ENCODE assay signal across 10 cellular contexts in the genomic region with DNA sequence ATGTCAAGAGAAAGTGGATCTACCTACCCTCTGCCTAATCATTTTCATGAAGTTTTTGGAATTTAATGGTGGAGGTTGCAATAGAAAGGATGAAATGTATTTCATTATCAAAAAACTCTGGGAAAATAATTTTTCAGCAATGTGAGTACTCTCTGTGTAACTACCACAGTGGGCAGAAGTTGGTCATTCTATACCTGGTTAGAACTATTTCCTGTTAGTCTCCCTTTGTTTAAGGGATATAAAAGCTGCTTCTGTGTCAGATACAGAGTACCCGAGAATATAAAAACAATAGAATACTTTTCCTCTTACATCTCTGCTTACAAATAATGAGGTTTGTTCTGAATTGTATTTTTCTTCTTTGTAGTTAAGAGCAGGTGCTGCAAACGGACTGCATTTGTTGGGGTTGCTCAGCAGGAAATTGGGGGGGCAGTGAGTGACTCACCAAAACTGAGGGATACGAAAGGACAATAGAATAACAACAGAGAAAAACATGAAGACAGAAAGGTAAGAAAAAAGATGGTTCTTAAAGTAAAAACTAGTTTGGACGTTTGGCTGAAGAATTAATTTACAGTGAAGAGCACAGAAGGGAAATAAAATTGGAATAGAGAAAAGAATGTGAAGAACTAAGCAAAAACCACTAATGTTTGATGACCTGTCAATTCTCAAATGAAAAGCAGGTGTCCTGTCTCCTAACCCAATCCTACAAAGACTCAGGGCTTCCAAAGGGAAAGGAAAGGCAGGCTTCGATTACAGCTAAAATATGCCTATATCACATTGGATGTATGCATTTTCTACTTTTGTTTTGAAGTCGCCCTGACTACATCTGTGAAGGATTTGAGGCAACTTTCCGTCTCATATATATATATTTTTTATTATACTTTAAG.
DNase-seq lines count a peak whose midpoint lies in the region; ATAC-seq, FAIRE-seq and TF ChIP-seq lines count a peak whose summit lies in the region.
"Had no signal": no experiment of that assay in that cellular context is flagged by ENCODE, and none has a peak within 500 bp of the region (broad histone marks: within the 10 kb centered on the region; RNA-seq: fewer than 3 reads in every experiment).

No MANE protein-coding gene starts in this region.

- no peak overlapping the region for H2AFZ ChIP-seq in IMR-90 (replicated peaks; ENCODE audit: low read length, poor library complexity)
- H2AFZ ChIP-seq in K562 (ENCODE audit: low read depth, low read length): peak overlapping the region; percentile 51; the same call in 1 of the 2 replicates
- H2AFZ ChIP-seq in OCI-LY7 (ENCODE audit: low read length): no peak overlapping the region

- H3K27ac ChIP-seq in IMR-90 (ENCODE audit: insufficient read depth, low read length) (no peak overlapping the region), K562 (ENCODE audit: extremely low read depth, low read depth, low read length) (no peak overlapping the region), OCI-LY7 (ENCODE audit: low read depth, low read length, poor library complexity, severe bottlenecking) (no peak overlapping the region)

- 21% methylated on average over 2 of the region's 7 CpGs; no CpG with 5 or more reads in 1 of the 2 experiments for WGBS in IMR-90 (ENCODE audit: extremely low coverage in 2 of 2, insufficient read length in 1 of 2), 2 experiments
- 12% methylated on average over 7 of the region's 7 CpGs for WGBS in K562 (ENCODE audit: insufficient coverage, low coverage, missing lambda C conversion rate)

- TF ChIP-seq EP300 in K562 (IDR thresholded peaks at IDR 0.05; ENCODE audit: low read length): no peak

- H4K91ac ChIP-seq in IMR-90 (ENCODE audit: insufficient read depth, low read depth, low read length): peak overlapping the region; percentile 66; the same call in 1 of the 2 replicates

- H3K4me3 ChIP-seq in IMR-90 (ENCODE audit: insufficient read depth, low read depth, low read length): no peak overlapping the region
- no peak overlapping the region for H3K4me3 ChIP-seq in K562
- H3K4me3 ChIP-seq in OCI-LY7 (ENCODE audit: low read depth, low read length, poor library complexity, severe bottlenecking): no peak overlapping the region

- TF ChIP-seq RAD21 in IMR-90 (IDR thresholded peaks at IDR 0.05; ENCODE audit: low read length) (no peak), K562 (CRISPR knock-in tag; conservative IDR thresholded peaks at IDR 0.05 in 1 of 2, IDR thresholded peaks at IDR 0.05 in 1 of 2) (no peak)

- peak overlapping the region; percentile 18; the same call in 1 of the 2 replicates for H3K4ac ChIP-seq in IMR-90 (ENCODE audit: low read depth, low read length)

- intact Hi-C loops in IMR-90 (cut with micrococcal nuclease) (no loop called here), K562 (cut with micrococcal nuclease) (no loop called here), cardiac septum (cut with DNase I) (no loop called here), OCI-LY7 (cut with micrococcal nuclease; ENCODE audit: unreplicated experiment) (no loop called here)

- H2AK9ac ChIP-seq in IMR-90 (replicated peaks; ENCODE audit: low read depth, low read length, poor library complexity): no peak overlapping the region

- H4K5ac ChIP-seq in IMR-90 (ENCODE audit: low read depth, low read length): no peak overlapping the region

- in situ Hi-C loops in IMR-90 (cut with MboI; ENCODE audit: low sequenced_read_pairs) (no loop called here), K562 (cut with MboI) (no loop called here), G401 (cut with HindIII; ENCODE audit: low sequenced_read_pairs) (no loop called here)

- H2AK5ac ChIP-seq in IMR-90 (ENCODE audit: low read depth, low read length): peak overlapping the region; percentile 82

- H3K23ac ChIP-seq in IMR-90 (ENCODE audit: low read depth, low read length): no peak overlapping the region

- peak overlapping the region; percentile 55; the same call in 1 of the 2 replicates for H3K14ac ChIP-seq in IMR-90 (replicated peaks; ENCODE audit: low read depth, low read length)

- H4K20me1 ChIP-seq in IMR-90 (ENCODE audit: insufficient read depth, low read length) (no peaks in the 10 kb centered on the region), K562 (replicated peaks; ENCODE audit: control insufficient read depth, insufficient read depth, low read length) (no peaks in the 10 kb centered on the region), OCI-LY7 (ENCODE audit: insufficient read depth, low read length) (no peaks in the 10 kb centered on the region)

- H3K18ac ChIP-seq in IMR-90 (ENCODE audit: low read depth, low read length): 0 out of 2 replicates have a peak overlapping the region, but pooled peaks have one; percentile 27

- no peak for TF ChIP-seq CTCF in IMR-90 (conservative IDR thresholded peaks at IDR 0.05; ENCODE audit: low read depth, low read length)
- no peak for TF ChIP-seq CTCF in K562 (IDR thresholded peaks at IDR 0.05 in 2 of 3, conservative IDR thresholded peaks at IDR 0.05 in 1 of 3; ENCODE audit: insufficient read depth in 2 of 3, low read depth in 1 of 3, low read length in 3 of 3)
- TF ChIP-seq CTCF in OCI-LY7 (conservative IDR thresholded peaks at IDR 0.05; ENCODE audit: low read length): no peak

- H3K27me3 ChIP-seq in IMR-90 (ENCODE audit: control insufficient read depth, insufficient read depth, low read length): no peaks in the 10 kb centered on the region
- no peaks in the 10 kb centered on the region for H3K27me3 ChIP-seq in K562 (ENCODE audit: control insufficient read depth in 2 of 2, insufficient read depth in 2 of 2, low read length in 2 of 2)

- peak overlapping the region; percentile 50 for H2BK120ac ChIP-seq in IMR-90 (ENCODE audit: low read depth, low read length)

- H3K9me1 ChIP-seq in IMR-90 (ENCODE audit: insufficient read depth, low read length) (peaks cover 5% of the 10 kb centered on the region), K562 (ENCODE audit: control insufficient read depth, insufficient read depth, low read length) (no peaks in the 10 kb centered on the region)

- H3K79me2 ChIP-seq in K562 (ENCODE audit: control insufficient read depth, insufficient read depth, low read length): no peaks in the 10 kb centered on the region
- no peaks in the 10 kb centered on the region for H3K79me2 ChIP-seq in OCI-LY7 (ENCODE audit: insufficient read depth, low read depth, low read length)

- H3K4me1 ChIP-seq in IMR-90 (ENCODE audit: control insufficient read depth, insufficient read depth, low read length): peaks cover 11% of the 10 kb centered on the region
- no peaks in the 10 kb centered on the region for H3K4me1 ChIP-seq in K562 (replicated peaks in 1 of 2; ENCODE audit: control insufficient read depth in 2 of 2, insufficient read depth in 2 of 2, low read length in 2 of 2)
- no peaks in the 10 kb centered on the region for H3K4me1 ChIP-seq in OCI-LY7 (ENCODE audit: insufficient read depth, low read length, poor library complexity, severe bottlenecking)

- CTCF ChIA-PET in IMR-90 (lab: Yijun Ruan, JAX): no interaction called here
- CTCF ChIA-PET in K562 (lab: Yijun Ruan, JAX; ENCODE audit: low intra/inter-chr PET ratio): no interaction called here
- CTCF ChIA-PET in OCI-LY7 (lab: Charles Lee; ENCODE audit: unreplicated experiment): no interaction called here

- DNase-seq in AG20443 (ENCODE audit: low spot score): peak; percentile 36
- DNase-seq in IMR-90: peak; percentile 44
- peak in 1 of 4 experiments; percentile 12 for DNase-seq in K562 (ENCODE audit: extremely low read depth in 1 of 4, low spot score in 3 of 4)
- peak; percentile 22 for DNase-seq in kidney glomerular epithelial cell (lab: John Stamatoyannopoulos, UW)
- no peak for DNase-seq in G401 (ENCODE audit: low spot score)
- DNase-seq in cardiac septum (ENCODE audit: low spot score): no peak
- DNase-seq in OCI-LY7 (ENCODE audit: low spot score): no peak
- DNase-seq: erythroblast had no signal

- POLR2A ChIA-PET in IMR-90 (lab: Charles Lee; ENCODE audit: unreplicated experiment) (no interaction called here), K562 (lab: Yijun Ruan, JAX) (interaction anchor here (0.7 kb wide), 1 partner anchor 50 kb away, joined by 3 read pairs; no protein-coding TSS in a partner anchor), OCI-LY7 (lab: Charles Lee) (no interaction called here)

- H2BK15ac ChIP-seq in IMR-90 (ENCODE audit: low read depth, low read length): peak overlapping the region; percentile 85; the same call in 2 of the 3 replicates

- FAIRE-seq in K562 (lab: Jason Lieb, UNC): no peak

- H3K36me3 ChIP-seq in IMR-90 (ENCODE audit: control insufficient read depth, insufficient read depth, low read length) (no peaks in the 10 kb centered on the region), K562 (ENCODE audit: control insufficient read depth, insufficient read depth, low read length) (no peaks in the 10 kb centered on the region), OCI-LY7 (ENCODE audit: insufficient read depth, low read length) (no peaks in the 10 kb centered on the region)

- dilution Hi-C loops in IMR-90 (cut with HindIII; ENCODE audit: low sequenced_read_pairs, unreplicated experiment): no loop called here

- H4K8ac ChIP-seq in IMR-90 (ENCODE audit: low read depth in 2 of 2, low read length in 2 of 2): peak overlapping the region in 1 of 2 experiments; percentile 32; a peak in 2 of 4 replicates

- peak overlapping the region; percentile 54 for H2BK20ac ChIP-seq in IMR-90 (ENCODE audit: low read depth, low read length)

- no peak for TF ChIP-seq POLR2A in IMR-90 (IDR thresholded peaks at IDR 0.05; ENCODE audit: low read depth, low read length)
- TF ChIP-seq POLR2A in K562 (conservative IDR thresholded peaks at IDR 0.05): no peak

- H3K4me2 ChIP-seq in IMR-90 (ENCODE audit: low read depth, low read length) (no peak overlapping the region), K562 (ENCODE audit: insufficient read depth, low read length) (no peak overlapping the region), OCI-LY7 (ENCODE audit: low read length) (no peak overlapping the region)

- BruUV-seq in IMR-90 (replicated peaks; lab: Mats Ljungman, UMichigan): no TSS peak
- BruUV-seq in K562 (replicated peaks; lab: Mats Ljungman, UMichigan): no TSS peak
- BruUV-seq in OCI-LY7 (replicated peaks; lab: Mats Ljungman, UMichigan): no TSS peak

- H3K79me1 ChIP-seq in IMR-90 (ENCODE audit: low read depth in 1 of 2, low read length in 2 of 2): no peaks in the 10 kb centered on the region

- no peaks in the 10 kb centered on the region for H3K9me2 ChIP-seq in OCI-LY7 (ENCODE audit: insufficient read depth, low read length)

- no peak overlapping the region for H3K56ac ChIP-seq in IMR-90 (ENCODE audit: extremely low read depth, insufficient read depth, low read length)

- H3K9ac ChIP-seq in IMR-90 (ENCODE audit: low read depth, low read length) (no peak overlapping the region), K562 (ENCODE audit: insufficient read depth in 1 of 2, low read depth in 2 of 2, low read length in 2 of 2) (no peak overlapping the region)

- H2BK5ac ChIP-seq in IMR-90 (ENCODE audit: low read depth, low read length, poor library complexity, severe bottlenecking): no peak overlapping the region

- no peaks in the 10 kb centered on the region for H3K9me3 ChIP-seq in IMR-90 (ENCODE audit: control insufficient read depth, insufficient read depth, low read length)
- H3K9me3 ChIP-seq in K562 (replicated peaks; ENCODE audit: control insufficient read depth, insufficient read depth, low read depth, low read length): no peaks in the 10 kb centered on the region
- no peaks in the 10 kb centered on the region for H3K9me3 ChIP-seq in OCI-LY7 (ENCODE audit: low read length)

- ATAC-seq in IMR-90 (ENCODE audit: low read depth): no peak
- ATAC-seq in K562: no peak
- ATAC-seq in HG03139 (IDR thresholded peaks at IDR 0.05; ENCODE audit: unreplicated experiment): no peak
- ATAC-seq: Panc1 had no signal

Comparison
In these comparisons a context has a peak if more than half of its experiments do, and no peak if none do; other contexts are left out.
1. DNase-seq: peak in AG20443 (single experiment), IMR-90 (single experiment) and kidney glomerular epithelial cell (single experiment); none in G401 (single experiment), cardiac septum (single experiment) and OCI-LY7 (single experiment).